21 cellular contexts compared by ENCODE assay signal in genomic region chr5:180823346-180823745, GRCh38. TPM values are rescaled to one million over a fixed set of nuclear protein-coding genes. Genes with fewer than 3 reads are reported as not detected.
A peak's percentile ranks its signal among the peaks of the same experiment; 100 is the strongest.
DNase-seq lines count a peak whose midpoint lies in the region; ATAC-seq, FAIRE-seq and TF ChIP-seq lines count a peak whose summit lies in the region.
"Had no signal": no experiment of that assay in that cellular context is flagged by ENCODE, and none has a peak within 500 bp of the region (broad histone marks: within the 10 kb centered on the region; RNA-seq: fewer than 3 reads in every experiment).

No MANE protein-coding gene starts in this region.

- in situ Hi-C loops in K562 (cut with MboI) = no loop called here
- in situ Hi-C loops in mammary epithelial cell (cut with MboI; ENCODE audit: low sequenced_read_pairs in 2 of 2) = no loop called here

- no peaks in the 10 kb centered on the region for H3K9me1 ChIP-seq in K562 (ENCODE audit: control insufficient read depth, insufficient read depth, low read length)

- H3K27ac ChIP-seq in K562 (ENCODE audit: extremely low read depth, low read depth, low read length) (no peak overlapping the region), subcutaneous abdominal adipose tissue (ENCODE audit: low read depth, low read length) (peak overlapping the region; percentile 68), mammary epithelial cell (ENCODE audit: insufficient read depth, low read depth, low read length) (no peak overlapping the region)
- H3K27ac ChIP-seq: RWPE1 had no signal

- peaks cover 2% of the 10 kb centered on the region for H3K36me3 Mint-ChIP-seq in activated CD4-positive, alpha-beta T cell treated with anti-CD3 and anti-CD28 coated beads, Interleukin-2, amount 10 ng/mL, durations not matched to agents 24 days and 14 days (ENCODE audit: low read depth)

- H3K4me3 ChIP-seq in K562 = no peak overlapping the region
- no peak overlapping the region for H3K4me3 ChIP-seq in subcutaneous abdominal adipose tissue (ENCODE audit: low read depth in 1 of 5, low read length in 5 of 5)
- no peak overlapping the region for H3K4me3 ChIP-seq in mammary epithelial cell (replicated peaks in 1 of 3; ENCODE audit: insufficient read depth in 1 of 3, low read depth in 2 of 3, low read length in 3 of 3)

- ATAC-seq in K562 = no peak; the same call in 2 of the 3 replicates
- ATAC-seq in left lobe of liver = peak; percentile 64
- ATAC-seq: HepG2, Panc1 had no signal

- H3K9me3 ChIP-seq in K562 (replicated peaks; ENCODE audit: control insufficient read depth, insufficient read depth, low read depth, low read length) = no peaks in the 10 kb centered on the region
- no peaks in the 10 kb centered on the region for H3K9me3 ChIP-seq in subcutaneous abdominal adipose tissue (ENCODE audit: control insufficient read depth in 5 of 5, low read length in 5 of 5)
- no peaks in the 10 kb centered on the region for H3K9me3 ChIP-seq in mammary epithelial cell (replicated peaks; ENCODE audit: insufficient read depth, low read length)

- H3K4me1 ChIP-seq in K562 (replicated peaks in 1 of 2; ENCODE audit: control insufficient read depth in 2 of 2, insufficient read depth in 2 of 2, low read length in 2 of 2) = peaks cover 5 to 6% of the 10 kb centered on the region in 2 experiments; a peak in 3 of 5 replicates
- H3K4me1 ChIP-seq in subcutaneous abdominal adipose tissue (ENCODE audit: control insufficient read depth in 5 of 5, insufficient read depth in 5 of 5, low read length in 5 of 5) = peaks cover 30 to 72% (median 60%) of the 10 kb centered on the region in 5 donors
- H3K4me1 ChIP-seq in mammary epithelial cell (ENCODE audit: insufficient read depth, low read length) = peaks cover 20% of the 10 kb centered on the region

- CTCF ChIA-PET in K562 (lab: Yijun Ruan, JAX; ENCODE audit: low intra/inter-chr PET ratio) = no interaction called here
- CTCF ChIA-PET in mammary epithelial cell (lab: Charles Lee; ENCODE audit: low non-redundant PET) = no interaction called here

- TF ChIP-seq POLR2A in K562 (conservative IDR thresholded peaks at IDR 0.05) = no peak

- no peaks in the 10 kb centered on the region for H3K27me3 Mint-ChIP-seq in activated CD4-positive, alpha-beta T cell treated with anti-CD3 and anti-CD28 coated beads, Interleukin-2, amount 10 ng/mL, durations not matched to agents 24 days and 14 days

- POLR2A ChIA-PET in K562 (lab: Yijun Ruan, JAX) = interaction anchor here (0.6 to 0.7 kb wide), 3 partner anchors 10 to 225 kb away, joined by 3 read pairs; no protein-coding TSS in a partner anchor

- no peak for TF ChIP-seq CTCF in K562 (IDR thresholded peaks at IDR 0.05 in 2 of 3, conservative IDR thresholded peaks at IDR 0.05 in 1 of 3; ENCODE audit: insufficient read depth in 2 of 3, low read depth in 1 of 3, low read length in 3 of 3)
- TF ChIP-seq CTCF in mammary epithelial cell (conservative IDR thresholded peaks at IDR 0.05 in 1 of 2, IDR thresholded peaks at IDR 0.05 in 1 of 2; ENCODE audit: extremely low read depth in 1 of 2, insufficient read depth in 1 of 2, low read depth in 1 of 2, low read length in 2 of 2) = no peak

- 39% methylated on average over 7 of the region's 7 CpGs for WGBS in K562 (ENCODE audit: insufficient coverage, low coverage, missing lambda C conversion rate)
- WGBS in mammary epithelial cell (ENCODE audit: low coverage, missing lambda C conversion rate) = 56% methylated on average over 7 of the region's 7 CpGs

- H3K4me1 Mint-ChIP-seq in activated CD4-positive, alpha-beta T cell treated with anti-CD3 and anti-CD28 coated beads, Interleukin-2, amount 10 ng/mL, durations not matched to agents 24 days and 14 days = peaks cover 12% of the 10 kb centered on the region

- no peaks in the 10 kb centered on the region for H3K79me2 ChIP-seq in K562 (ENCODE audit: control insufficient read depth, insufficient read depth, low read length)
- H3K79me2 ChIP-seq in mammary epithelial cell (ENCODE audit: insufficient read depth, low read length) = no peaks in the 10 kb centered on the region

- FAIRE-seq in K562 (lab: Jason Lieb, UNC) = no peak
- FAIRE-seq: GM18507, HepG2 had no signal

- H3K27ac Mint-ChIP-seq in activated CD4-positive, alpha-beta T cell treated with anti-CD3 and anti-CD28 coated beads, Interleukin-2, amount 10 ng/mL, durations not matched to agents 24 days and 14 days = no peak overlapping the region

- DNase-seq in activated CD4-positive, alpha-beta T cell treated with anti-CD3 and anti-CD28 coated beads, Interleukin-2, amount 10 ng/mL, durations not matched to agents 24 days and 14 days = peak; percentile 53
- DNase-seq in activated CD4-positive, alpha-beta T cell treated with anti-CD3 and anti-CD28 coated beads, Interleukin-2, amount 50 U/mL, for 48 hours = no peak
- DNase-seq in K562 (ENCODE audit: extremely low read depth in 1 of 4, low spot score in 3 of 4) (no peak), left lobe of liver (ENCODE audit: low spot score) (no peak), mammary epithelial cell (no peak), hepatic stellate cell (ENCODE audit: low spot score) (no peak)
- DNase-seq in effector CD8-positive, alpha-beta T cell (lab: John Stamatoyannopoulos, UW) = no peak
- DNase-seq: DMS53, H7, NCI-H1092 treated with DMSO at 0.1 percent for 48 hours, NCI-H1436 treated with DMSO at 0.1 percent for 48 hours, NCI-H187 treated with DMSO at 0.1 percent for 48 hours, NCI-H446, NCI-H524 treated with DMSO at 0.1 percent for 48 hours, NCI-H774, SHP77 treated with DMSO at 0.1 percent for 48 hours had no signal

- peak overlapping the region; percentile 17; the same call in 1 of the 2 replicates for H3K4me2 ChIP-seq in K562 (ENCODE audit: insufficient read depth, low read length)
- no peak overlapping the region for H3K4me2 ChIP-seq in mammary epithelial cell (ENCODE audit: insufficient read depth, low read depth, low read length)

- TF ChIP-seq EP300 in K562 (IDR thresholded peaks at IDR 0.05; ENCODE audit: low read length) = no peak

- H2AFZ ChIP-seq in K562 (ENCODE audit: low read depth, low read length) (peak overlapping the region; percentile 40; the same call in 1 of the 2 replicates), mammary epithelial cell (ENCODE audit: low read depth, low read length) (no peak overlapping the region)

- H3K9me3 Mint-ChIP-seq in activated CD4-positive, alpha-beta T cell treated with anti-CD3 and anti-CD28 coated beads, Interleukin-2, amount 10 ng/mL, durations not matched to agents 24 days and 14 days = no peaks in the 10 kb centered on the region

- H3K9ac ChIP-seq in K562 (ENCODE audit: insufficient read depth in 1 of 2, low read depth in 2 of 2, low read length in 2 of 2) (peak overlapping the region in 1 of 2 experiments; percentile 70; a peak in 1 of 4 replicates), subcutaneous abdominal adipose tissue (ENCODE audit: low read length in 5 of 5) (no peak overlapping the region), mammary epithelial cell (ENCODE audit: insufficient read depth, low read length) (no peak overlapping the region)

- BruUV-seq in K562 (replicated peaks; lab: Mats Ljungman, UMichigan) (no TSS peak), mammary epithelial cell (replicated peaks; lab: Mats Ljungman, UMichigan) (no TSS peak)

- H4K20me1 ChIP-seq in K562 (replicated peaks; ENCODE audit: control insufficient read depth, insufficient read depth, low read length) (no peaks in the 10 kb centered on the region), mammary epithelial cell (ENCODE audit: insufficient read depth, low read length) (no peaks in the 10 kb centered on the region)

- no peak for TF ChIP-seq RAD21 in K562 (CRISPR knock-in tag; conservative IDR thresholded peaks at IDR 0.05 in 1 of 2, IDR thresholded peaks at IDR 0.05 in 1 of 2)

- dilution Hi-C loops in mammary epithelial cell (cut with HindIII; ENCODE audit: low sequenced_read_pairs) = no loop called here

- H3K36me3 ChIP-seq in K562 (ENCODE audit: control insufficient read depth, insufficient read depth, low read length) (no peaks in the 10 kb centered on the region), subcutaneous abdominal adipose tissue (ENCODE audit: control insufficient read depth in 5 of 5, insufficient read depth in 5 of 5, low read length in 5 of 5) (no peaks in the 10 kb centered on the region), mammary epithelial cell (ENCODE audit: insufficient read depth, low read length) (no peaks in the 10 kb centered on the region)

- H3K4me3 Mint-ChIP-seq in activated CD4-positive, alpha-beta T cell treated with anti-CD3 and anti-CD28 coated beads, Interleukin-2, amount 10 ng/mL, durations not matched to agents 24 days and 14 days = no peak overlapping the region

- intact Hi-C loops in activated CD4-positive, alpha-beta T cell treated with anti-CD3 and anti-CD28 coated beads, Interleukin-2, amount 10 ng/mL, durations not matched to agents 24 days and 14 days (cut with micrococcal nuclease) = no loop called here
- intact Hi-C loops in K562 (cut with micrococcal nuclease) = no loop called here
- intact Hi-C loops in mammary epithelial cell (cut with micrococcal nuclease) = no loop called here

- H3K27me3 ChIP-seq in K562 (ENCODE audit: control insufficient read depth in 2 of 2, insufficient read depth in 2 of 2, low read length in 2 of 2) = no peaks in the 10 kb centered on the region
- H3K27me3 ChIP-seq in subcutaneous abdominal adipose tissue (ENCODE audit: control insufficient read depth in 5 of 5, insufficient read depth in 4 of 5, low read length in 5 of 5) = no peaks in the 10 kb centered on the region
- H3K27me3 ChIP-seq in mammary epithelial cell (ENCODE audit: insufficient read depth, low read length) = no peaks in the 10 kb centered on the region

RNA-seq across cellular contexts. Expression of gene MGAT1, which starts 20.7 kb away (rescaled TPM):
- total RNA-seq in activated CD4-positive, alpha-beta T cell treated with anti-CD3 and anti-CD28 coated beads, Interleukin-2, amount 10 ng/mL, durations not matched to agents 24 days and 14 days = 119 and 122 TPM in 2 replicates
- 73.7 and 86.6 TPM in 2 replicates for total RNA-seq in K562 (2011; cell fraction: chromatin; rRNA removed; ENCODE audit: low replicate concordance)
- 95.9 and 106 TPM in 2 replicates for total RNA-seq in K562 (2011; cell fraction: nucleolus; rRNA removed)
- total RNA-seq in K562 (2011; cell fraction: nucleoplasm; rRNA removed) = 91.3 and 109 TPM in 2 replicates
- total RNA-seq in K562 (2014; rRNA removed) (56.1 and 59.2 TPM in 2 replicates), K562 (2014; rRNA removed; fragmentation: Illumina TruSeq; extraction: Trizol) (34.4 and 37.9 TPM in 2 replicates), K562 (2015; rRNA removed; fragmentation: Illumina TruSeq; extraction: Trizol) (49.0 and 50.9 TPM in 2 replicates), K562 (2021) (71.7 and 82.7 TPM in 2 replicates), left lobe of liver (115 TPM), mammary epithelial cell (100 to 1,000 TPM in 1 of 2 donors, 10 to 100 TPM in 1; 91.4 to 177 TPM)
- polyA plus RNA-seq in K562 (2011; rRNA removed) (42.9 and 52.4 TPM in 2 replicates), K562 (2014; fragmentation: Illumina TruSeq; extraction: Trizol) (44.5 and 50.6 TPM in 2 replicates), K562 (2014; fragmentation: Nextera tagmentation; extraction: Ambion mirVana) (1 to 10 TPM; 3.9 to 5.1 TPM), K562 (2014; rRNA removed) (64.2 and 72.6 TPM in 2 replicates), mammary epithelial cell (134 TPM)
- 63.9 and 119 TPM in 2 replicates for polyA plus RNA-seq in K562 (2011; cell fraction: cytosol; rRNA removed)
- 59.1 and 67.4 TPM in 2 replicates for polyA plus RNA-seq in K562 (2011; cell fraction: nucleus; rRNA removed)
- 75.0 and 92.9 TPM in 2 replicates for polyA plus RNA-seq in K562 (2012)
- polyA minus RNA-seq in K562 (2011; rRNA and poly(A)+ RNA removed) = 36.0 and 42.1 TPM in 2 replicates
- 40.6 and 47.7 TPM in 2 replicates for polyA minus RNA-seq in K562 (2011; cell fraction: cytosol; rRNA and poly(A)+ RNA removed)
- 18.3 and 30.5 TPM in 2 replicates for polyA minus RNA-seq in K562 (2011; cell fraction: nucleus; rRNA and poly(A)+ RNA removed)
- polyA minus RNA-seq in mammary epithelial cell = 122 TPM

RNA-seq across cellular contexts. Expression of gene ZFP62, which starts 37.7 kb away (rescaled TPM):
- total RNA-seq in activated CD4-positive, alpha-beta T cell treated with anti-CD3 and anti-CD28 coated beads, Interleukin-2, amount 10 ng/mL, durations not matched to agents 24 days and 14 days = 26.7 and 28.0 TPM in 2 replicates
- 20.6 and 74.4 TPM in 2 replicates for total RNA-seq in K562 (2011; cell fraction: chromatin; rRNA removed; ENCODE audit: low replicate concordance)
- total RNA-seq in K562 (2011; cell fraction: nucleolus; rRNA removed) = 10.7 and 15.1 TPM in 2 replicates
- total RNA-seq in K562 (2011; cell fraction: nucleoplasm; rRNA removed) = 20.2 and 22.8 TPM in 2 replicates
- total RNA-seq in K562 (2014; rRNA removed) = 18.9 and 22.2 TPM in 2 replicates
- total RNA-seq in K562 (2014; rRNA removed; fragmentation: Illumina TruSeq; extraction: Trizol) = 32.8 and 33.9 TPM in 2 replicates
- 25.8 and 28.8 TPM in 2 replicates for total RNA-seq in K562 (2015; rRNA removed; fragmentation: Illumina TruSeq; extraction: Trizol)
- 22.9 and 24.0 TPM in 2 replicates for total RNA-seq in K562 (2021)
- 37.5 and 38.6 TPM in 2 replicates for polyA plus RNA-seq in K562 (2011; rRNA removed)
- polyA plus RNA-seq in K562 (2011; cell fraction: cytosol; rRNA removed) = 4.0 and 9.8 TPM in 2 replicates
- polyA plus RNA-seq in K562 (2011; cell fraction: nucleus; rRNA removed) = 41.6 and 58.9 TPM in 2 replicates
- polyA plus RNA-seq in K562 (2012) = 22.2 and 23.9 TPM in 2 replicates
- polyA plus RNA-seq in K562 (2014; fragmentation: Illumina TruSeq; extraction: Trizol) = 21.6 and 25.0 TPM in 2 replicates
- 10 to 100 TPM; 12.2 to 18.1 TPM for polyA plus RNA-seq in K562 (2014; fragmentation: Nextera tagmentation; extraction: Ambion mirVana)
- polyA plus RNA-seq in K562 (2014; rRNA removed) = 19.2 and 32.9 TPM in 2 replicates
- polyA minus RNA-seq in K562 (2011; rRNA and poly(A)+ RNA removed) = 45.8 and 63.5 TPM in 2 replicates
- 13.9 and 14.1 TPM in 2 replicates for polyA minus RNA-seq in K562 (2011; cell fraction: cytosol; rRNA and poly(A)+ RNA removed)
- 17.5 and 36.4 TPM in 2 replicates for polyA minus RNA-seq in K562 (2011; cell fraction: nucleus; rRNA and poly(A)+ RNA removed)
- 7.3 TPM for total RNA-seq in left lobe of liver
- total RNA-seq in mammary epithelial cell = 10 to 100 TPM; 17.2 to 17.5 TPM
- polyA plus RNA-seq in mammary epithelial cell = 6.7 TPM
- polyA minus RNA-seq in mammary epithelial cell = 40.5 TPM
